ENCODE assay signal across 17 cellular contexts in genomic region chr2:41187683-41188082, GRCh38.
DNase-seq lines count a peak whose midpoint lies in the region; ATAC-seq and TF ChIP-seq lines count a peak whose summit lies in the region.
"Had no signal": no experiment of that assay in that cellular context is flagged by ENCODE, and none has a peak within 500 bp of the region (broad histone marks: within the 10 kb centered on the region; RNA-seq: fewer than 3 reads in every experiment).

No MANE protein-coding gene starts in this region.

- TF ChIP-seq CTCF in right atrium auricular region (IDR thresholded peaks at IDR 0.05) = no peak

- ATAC-seq in Right ventricle myocardium inferior = no peak
- ATAC-seq: A549 had no signal

- H3K4me1 ChIP-seq in BLaER1 = peaks cover 8% of the 10 kb centered on the region
- H3K4me1 ChIP-seq in right atrium auricular region = no peaks in the 10 kb centered on the region
- H3K4me1 ChIP-seq: A549, HAP-1 had no signal

- intact Hi-C loops in cardiac septum (cut with DNase I) = no loop called here
- intact Hi-C loops in Right ventricle myocardium inferior (cut with DNase I) = no loop called here

- H3K27ac ChIP-seq in BLaER1 = no peak overlapping the region
- no peak overlapping the region for H3K27ac ChIP-seq in right atrium auricular region
- H3K27ac ChIP-seq: 22Rv1, A549, GM23248 had no signal

- H3K9me3 ChIP-seq in BLaER1 = no peaks in the 10 kb centered on the region
- no peaks in the 10 kb centered on the region for H3K9me3 ChIP-seq in right atrium auricular region
- H3K9me3 ChIP-seq: A549, HAP-1 had no signal

- H3K4me3 ChIP-seq in BLaER1 (no peak overlapping the region), right atrium auricular region (no peak overlapping the region)
- H3K4me3 ChIP-seq: A549, GM23248, HAP-1 had no signal

- no peak overlapping the region for H3K9ac ChIP-seq in BLaER1
- H3K9ac ChIP-seq: GM23248 had no signal

- H3K4me2 ChIP-seq in BLaER1 = peak overlapping the region; percentile 26; the same call in 1 of the 2 replicates
- H3K4me2 ChIP-seq: A549 had no signal

- no peaks in the 10 kb centered on the region for H3K36me3 ChIP-seq in BLaER1
- no peaks in the 10 kb centered on the region for H3K36me3 ChIP-seq in right atrium auricular region
- H3K36me3 ChIP-seq: HAP-1 had no signal

- peak in 2 of 3 experiments; percentile 33 to 69 for DNase-seq in NCI-H1417 (lab: John Stamatoyannopoulos, UW)
- DNase-seq in NCI-H1417 treated with DMSO at 0.1 percent for 48 hours (lab: John Stamatoyannopoulos, UW) = no peak
- peak; percentile 87 for DNase-seq in SK-N-DZ (ENCODE audit: low spot score)
- DNase-seq in left kidney (ENCODE audit: low read depth, low spot score) = peak; percentile 55
- no peak for DNase-seq in cardiac septum (ENCODE audit: low spot score)
- no peak for DNase-seq in right atrium auricular region (ENCODE audit: low spot score)
- DNase-seq in Right ventricle myocardium inferior (ENCODE audit: missing footprints) = no peak
- DNase-seq: AML-193; C1 segment of cervical spinal cord; CD4-positive, CD25-positive, alpha-beta regulatory T cell; CD8-positive, alpha-beta memory T cell; COR-L47; GM23248 had no signal

- no peaks in the 10 kb centered on the region for H4K20me1 ChIP-seq in BLaER1

- H3K27me3 ChIP-seq in BLaER1 (no peaks in the 10 kb centered on the region), right atrium auricular region (no peaks in the 10 kb centered on the region)

Comparison
In these comparisons a context has a peak if more than half of its experiments do, and no peak if none do; other contexts are left out.
1. DNase-seq: peak in NCI-H1417 (2 of 3), SK-N-DZ (single experiment) and left kidney (single experiment); none in NCI-H1417 treated with DMSO at 0.1 percent for 48 hours (single experiment), cardiac septum (single experiment), right atrium auricular region (single experiment) and Right ventricle myocardium inferior (single experiment).